16 cellular contexts compared by ENCODE assay signal in genomic region chr9:23380821-23381220, GRCh38.
A peak's percentile ranks its signal among the peaks of the same experiment; 100 is the strongest.
DNase-seq lines count a peak whose midpoint lies in the region; ATAC-seq and TF ChIP-seq lines count a peak whose summit lies in the region.
"Had no signal": no experiment of that assay in that cellular context is flagged by ENCODE, and none has a peak within 500 bp of the region (broad histone marks: within the 10 kb centered on the region; RNA-seq: fewer than 3 reads in every experiment).

No MANE protein-coding gene starts in this region.

- no peaks in the 10 kb centered on the region for H3K4me1 ChIP-seq in RWPE2 (ENCODE audit: insufficient read depth, poor library complexity, severe bottlenecking)
- H3K4me1 ChIP-seq in left lung, result no peaks in the 10 kb centered on the region
- H3K4me1 ChIP-seq: BLaER1 treated with 17β-estradiol and CSF1 and Interleukin-3, amounts not matched to agents 10 nM and 100 nM had no signal

- TF ChIP-seq CTCF in RWPE2 (IDR thresholded peaks at IDR 0.05; ENCODE audit: poor library complexity, severe bottlenecking) (no peak), left lung (IDR thresholded peaks at IDR 0.05) (no peak)

- H3K9me3 ChIP-seq in RWPE2 (ENCODE audit: severe bottlenecking) (no peaks in the 10 kb centered on the region), left lung (peaks cover 0 to 7% of the 10 kb centered on the region in 2 donors)
- H3K9me3 ChIP-seq: BLaER1 treated with 17β-estradiol and CSF1 and Interleukin-3, amounts not matched to agents 10 nM and 100 nM had no signal

- no peaks in the 10 kb centered on the region for H3K36me3 Mint-ChIP-seq in effector memory CD8-positive, alpha-beta T cell (ENCODE audit: insufficient read depth)
- H3K36me3 Mint-ChIP-seq: CD4-positive, CD25-positive, alpha-beta regulatory T cell had no signal

- peaks cover 9 to 29% of the 10 kb centered on the region in 2 donors for H3K9me3 Mint-ChIP-seq in effector memory CD8-positive, alpha-beta T cell

- H3K27ac ChIP-seq in RWPE2 (ENCODE audit: poor library complexity, severe bottlenecking), result no peak overlapping the region
- H3K27ac ChIP-seq in left lung, result no peak overlapping the region
- H3K27ac ChIP-seq: BLaER1 treated with 17β-estradiol and CSF1 and Interleukin-3, amounts not matched to agents 10 nM and 100 nM had no signal

- intact Hi-C loops in left lung (cut with DNase I), result no loop called here

- H3K27me3 Mint-ChIP-seq in effector memory CD8-positive, alpha-beta T cell, result no peaks in the 10 kb centered on the region
- H3K27me3 Mint-ChIP-seq: CD4-positive, CD25-positive, alpha-beta regulatory T cell had no signal

- no peak overlapping the region for H3K4me3 ChIP-seq in RWPE2 (ENCODE audit: severe bottlenecking)
- H3K4me3 ChIP-seq in left lung, result no peak overlapping the region
- H3K4me3 ChIP-seq: BLaER1 treated with 17β-estradiol and CSF1 and Interleukin-3, amounts not matched to agents 10 nM and 100 nM; GM23338 had no signal

- no peaks in the 10 kb centered on the region for H3K36me3 ChIP-seq in RWPE2 (ENCODE audit: low read depth)
- no peaks in the 10 kb centered on the region for H3K36me3 ChIP-seq in left lung
- H3K36me3 ChIP-seq: BLaER1 treated with 17β-estradiol and CSF1 and Interleukin-3, amounts not matched to agents 10 nM and 100 nM had no signal

- H3K4me1 Mint-ChIP-seq in effector memory CD8-positive, alpha-beta T cell (ENCODE audit: low read depth in 2 of 2), result no peaks in the 10 kb centered on the region
- H3K4me1 Mint-ChIP-seq: CD4-positive, CD25-positive, alpha-beta regulatory T cell had no signal

- DNase-seq in HPDE6-E6E7 (ENCODE audit: extremely low spot score) (peak; percentile 1), RWPE2 (ENCODE audit: low spot score) (no peak), kidney tubule cell (ENCODE audit: low spot score) (peak; percentile 1), left lung (no peak), OCI-M1 (lab: John Stamatoyannopoulos, UW) (no peak), SKM-1 treated with dmso at 0.1 percent for 144 hours (lab: John Stamatoyannopoulos, UW; ENCODE audit: unreplicated experiment) (no peak)
- DNase-seq in effector memory CD8-positive, alpha-beta T cell, result no peak
- DNase-seq: 8988T; ACHN; CD4-positive, CD25-positive, alpha-beta regulatory T cell; DMS53; GF-D8; H7 had no signal

- H3K4me3 Mint-ChIP-seq in effector memory CD8-positive, alpha-beta T cell, result no peak overlapping the region
- H3K4me3 Mint-ChIP-seq: CD4-positive, CD25-positive, alpha-beta regulatory T cell; GM23338 had no signal

- ATAC-seq in GM18907 (IDR thresholded peaks at IDR 0.05; ENCODE audit: unreplicated experiment), result peak; percentile 53
- ATAC-seq in RWPE2 (ENCODE audit: low read depth), result peak; percentile 35; the same call in 1 of the 3 replicates
- no peak for ATAC-seq in left lung
- no peak for ATAC-seq in effector memory CD8-positive, alpha-beta T cell (replicated peaks)
- ATAC-seq: GM23338 had no signal

- no peak overlapping the region for H3K27ac Mint-ChIP-seq in effector memory CD8-positive, alpha-beta T cell
- H3K27ac Mint-ChIP-seq: CD4-positive, CD25-positive, alpha-beta regulatory T cell; GM23338 had no signal

- no peaks in the 10 kb centered on the region for H3K27me3 ChIP-seq in RWPE2 (ENCODE audit: insufficient read depth, poor library complexity, severe bottlenecking)
- H3K27me3 ChIP-seq in left lung, result no peaks in the 10 kb centered on the region
- H3K27me3 ChIP-seq: BLaER1 treated with 17β-estradiol and CSF1 and Interleukin-3, amounts not matched to agents 10 nM and 100 nM had no signal

Comparison
In these comparisons a context has a peak if more than half of its experiments do, and no peak if none do; other contexts are left out.
1. ATAC-seq: peak in GM18907 (single experiment) and RWPE2 (single experiment); none in left lung (single experiment) and effector memory CD8-positive, alpha-beta T cell (single experiment).
2. DNase-seq: peak in HPDE6-E6E7 (single experiment) and kidney tubule cell (single experiment); none in RWPE2 (single experiment), left lung (0 of 2), OCI-M1 (single experiment), SKM-1 treated with dmso at 0.1 percent for 144 hours (single experiment) and effector memory CD8-positive, alpha-beta T cell (0 of 3).